In genomic region chr4:10694151-10694825, GRCh38 we compare ENCODE assay signal across 20 cellular contexts. TPM values are rescaled to one million over a fixed set of nuclear protein-coding genes. Genes with fewer than 3 reads are reported as not detected.
A peak's percentile ranks its signal among the peaks of the same experiment; 100 is the strongest.
DNase-seq lines count a peak whose midpoint lies in the region; ATAC-seq and TF ChIP-seq lines count a peak whose summit lies in the region.
"Had no signal": no experiment of that assay in that cellular context is flagged by ENCODE, and none has a peak within 500 bp of the region (broad histone marks: within the 10 kb centered on the region; RNA-seq: fewer than 3 reads in every experiment).

No MANE protein-coding gene starts in this region.

- no peaks in the 10 kb centered on the region for H3K36me3 ChIP-seq in neural progenitor cell
- H3K36me3 ChIP-seq: left lung, tibial artery had no signal

- H3K4me3 ChIP-seq in epithelial cell of esophagus (ENCODE audit: low read length): no peak overlapping the region
- no peak overlapping the region for H3K4me3 ChIP-seq in neural progenitor cell
- H3K4me3 ChIP-seq: left lung, psoas muscle, tibial artery had no signal

- H3K9ac ChIP-seq in neural progenitor cell: no peak overlapping the region

- no peaks in the 10 kb centered on the region for H3K27me3 ChIP-seq in neural progenitor cell
- H3K27me3 ChIP-seq: left lung, tibial artery had no signal

- H3K79me2 ChIP-seq in neural progenitor cell (ENCODE audit: low read depth): no peaks in the 10 kb centered on the region

- H3K9me3 Mint-ChIP-seq in neural progenitor cell: no peaks in the 10 kb centered on the region
- H3K9me3 Mint-ChIP-seq: activated naive CD4-positive, alpha-beta T cell treated with anti-CD3 and anti-CD28 coated beads, Interleukin-2, amount 50 U/mL, for 24 hours had no signal

- no peaks in the 10 kb centered on the region for H4K20me1 ChIP-seq in neural progenitor cell (ENCODE audit: low read depth)

- peak; percentile 97 for DNase-seq in DMS53 treated with DMSO at 0.1 percent for 48 hours (lab: John Stamatoyannopoulos, UW; ENCODE audit: unreplicated experiment)
- peak; percentile 13 for DNase-seq in NCI-H345 treated with DMSO at 0.1 percent for 48 hours (lab: John Stamatoyannopoulos, UW; ENCODE audit: unreplicated experiment)
- DNase-seq in epithelial cell of esophagus (ENCODE audit: low read depth): peak; percentile 88
- no peak for DNase-seq in neural progenitor cell (ENCODE audit: low spot score)
- no peak for DNase-seq in globus pallidus (ENCODE audit: low spot score)
- DNase-seq: CD4-positive, CD25-positive, alpha-beta regulatory T cell; DMS 273 treated with DMSO at 0.1 percent for 48 hours; effector CD8-positive, alpha-beta T cell; glutamatergic neuron; left lung; psoas muscle; stimulated activated naive CD4-positive, alpha-beta T cell treated with Interleukin-2 at 50 U/mL for 16 hours; tibial artery had no signal

- TF ChIP-seq CTCF in 22Rv1 (IDR thresholded peaks at IDR 0.05) (no peak), epithelial cell of esophagus (IDR thresholded peaks at IDR 0.05; ENCODE audit: insufficient read depth, low read depth, low read length, missing control alignments) (no peak), neural progenitor cell (IDR thresholded peaks at IDR 0.05) (no peak)

- H3K4me3 Mint-ChIP-seq in neural progenitor cell: no peak overlapping the region
- H3K4me3 Mint-ChIP-seq: activated naive CD4-positive, alpha-beta T cell treated with anti-CD3 and anti-CD28 coated beads, Interleukin-2, amount 50 U/mL, for 24 hours; CD4-positive, CD25-positive, alpha-beta regulatory T cell had no signal

- peaks cover 14% of the 10 kb centered on the region for H3K4me1 Mint-ChIP-seq in neural progenitor cell
- H3K4me1 Mint-ChIP-seq: activated naive CD4-positive, alpha-beta T cell treated with anti-CD3 and anti-CD28 coated beads, Interleukin-2, amount 50 U/mL, for 24 hours had no signal

- no peak overlapping the region for H3K4me2 ChIP-seq in neural progenitor cell

- H3K27me3 Mint-ChIP-seq in neural progenitor cell (ENCODE audit: insufficient read depth, low read depth): peaks cover 5% of the 10 kb centered on the region
- H3K27me3 Mint-ChIP-seq: activated naive CD4-positive, alpha-beta T cell treated with anti-CD3 and anti-CD28 coated beads, Interleukin-2, amount 50 U/mL, for 24 hours; CD4-positive, CD25-positive, alpha-beta regulatory T cell had no signal

- H3K27ac Mint-ChIP-seq in neural progenitor cell: no peak overlapping the region
- H3K27ac Mint-ChIP-seq: activated naive CD4-positive, alpha-beta T cell treated with anti-CD3 and anti-CD28 coated beads, Interleukin-2, amount 50 U/mL, for 24 hours had no signal

- peak overlapping the region; percentile 38 for H3K27ac ChIP-seq in 22Rv1
- no peak overlapping the region for H3K27ac ChIP-seq in neural progenitor cell
- H3K27ac ChIP-seq: left lung, psoas muscle, tibial artery had no signal

- H3K36me3 Mint-ChIP-seq in neural progenitor cell: no peaks in the 10 kb centered on the region
- H3K36me3 Mint-ChIP-seq: activated naive CD4-positive, alpha-beta T cell treated with anti-CD3 and anti-CD28 coated beads, Interleukin-2, amount 50 U/mL, for 24 hours; CD4-positive, CD25-positive, alpha-beta regulatory T cell had no signal

- no peaks in the 10 kb centered on the region for H3K9me3 ChIP-seq in neural progenitor cell (ENCODE audit: low read depth)
- H3K9me3 ChIP-seq: left lung, psoas muscle, tibial artery had no signal

- no peaks in the 10 kb centered on the region for H3K4me1 ChIP-seq in neural progenitor cell
- H3K4me1 ChIP-seq: left lung, psoas muscle had no signal

- no peak overlapping the region for H2AFZ ChIP-seq in neural progenitor cell (replicated peaks)

- H3F3A ChIP-seq in neural progenitor cell (ENCODE audit: low read depth): no peaks in the 10 kb centered on the region

- ATAC-seq in GM21381 (IDR thresholded peaks at IDR 0.05; ENCODE audit: unreplicated experiment): no peak
- no peak for ATAC-seq in GM21723 (IDR thresholded peaks at IDR 0.05; ENCODE audit: unreplicated experiment)
- ATAC-seq: left lung, psoas muscle had no signal

RNA-seq across cellular contexts. Expression of gene CLNK, which starts 9.7 kb away (rescaled TPM):
- total RNA-seq in neural progenitor cell (ENCODE audit: low replicate concordance): not detected in 2 replicates
- total RNA-seq: chondrocyte, H4, skeletal muscle tissue had no signal

Comparison
In these comparisons a context has a peak if more than half of its experiments do, and no peak if none do; other contexts are left out.
1. DNase-seq: peak in DMS53 treated with DMSO at 0.1 percent for 48 hours (single experiment), NCI-H345 treated with DMSO at 0.1 percent for 48 hours (single experiment) and epithelial cell of esophagus (single experiment); none in neural progenitor cell (single experiment) and globus pallidus (single experiment).